1 cellular context compared by ENCODE assay signal in the genomic region with DNA sequence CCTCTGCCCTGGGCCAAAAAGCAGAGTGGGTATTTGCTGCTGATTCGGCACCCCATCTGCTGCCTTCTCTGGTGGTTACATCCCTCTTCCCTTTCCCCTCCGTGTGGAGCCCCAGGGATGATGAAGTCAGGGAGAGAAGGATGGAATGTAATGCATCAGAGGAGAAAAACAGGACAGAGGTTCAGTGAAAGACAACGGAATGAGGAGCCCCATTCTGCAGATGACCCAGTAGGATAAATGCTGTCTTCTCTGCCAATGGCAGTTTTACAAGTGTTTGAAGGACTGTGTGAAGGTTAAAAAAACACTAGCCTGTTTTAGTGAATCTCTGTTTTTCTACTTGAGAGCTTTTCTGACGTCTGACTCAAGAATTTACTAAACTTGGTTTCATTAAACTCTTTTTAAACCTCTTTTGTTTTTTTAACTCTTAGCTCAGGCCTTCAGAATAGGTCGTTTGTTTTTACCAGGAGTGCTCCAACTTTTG.
TF ChIP-seq lines count a peak whose summit lies in the region.

No MANE protein-coding gene starts in this region.

TF ChIP-seq in WTC11, 78 proteins besides CTCF, POLR2A, EP300 and RAD21 (continued from another document):
- TF ChIP-seq, protein P1, sequence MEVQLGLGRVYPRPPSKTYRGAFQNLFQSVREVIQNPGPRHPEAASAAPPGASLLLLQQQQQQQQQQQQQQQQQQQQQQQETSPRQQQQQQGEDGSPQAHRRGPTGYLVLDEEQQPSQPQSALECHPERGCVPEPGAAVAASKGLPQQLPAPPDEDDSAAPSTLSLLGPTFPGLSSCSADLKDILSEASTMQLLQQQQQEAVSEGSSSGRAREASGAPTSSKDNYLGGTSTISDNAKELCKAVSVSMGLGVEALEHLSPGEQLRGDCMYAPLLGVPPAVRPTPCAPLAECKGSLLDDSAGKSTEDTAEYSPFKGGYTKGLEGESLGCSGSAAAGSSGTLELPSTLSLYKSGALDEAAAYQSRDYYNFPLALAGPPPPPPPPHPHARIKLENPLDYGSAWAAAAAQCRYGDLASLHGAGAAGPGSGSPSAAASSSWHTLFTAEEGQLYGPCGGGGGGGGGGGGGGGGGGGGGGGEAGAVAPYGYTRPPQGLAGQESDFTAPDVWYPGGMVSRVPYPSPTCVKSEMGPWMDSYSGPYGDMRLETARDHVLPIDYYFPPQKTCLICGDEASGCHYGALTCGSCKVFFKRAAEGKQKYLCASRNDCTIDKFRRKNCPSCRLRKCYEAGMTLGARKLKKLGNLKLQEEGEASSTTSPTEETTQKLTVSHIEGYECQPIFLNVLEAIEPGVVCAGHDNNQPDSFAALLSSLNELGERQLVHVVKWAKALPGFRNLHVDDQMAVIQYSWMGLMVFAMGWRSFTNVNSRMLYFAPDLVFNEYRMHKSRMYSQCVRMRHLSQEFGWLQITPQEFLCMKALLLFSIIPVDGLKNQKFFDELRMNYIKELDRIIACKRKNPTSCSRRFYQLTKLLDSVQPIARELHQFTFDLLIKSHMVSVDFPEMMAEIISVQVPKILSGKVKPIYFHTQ (CRISPR knock-in tag; IDR thresholded peaks at IDR 0.05): no peak
- TF ChIP-seq FOXJ3 (CRISPR knock-in tag; IDR thresholded peaks at IDR 0.05; ENCODE audit: borderline replicate concordance): no peak
- no peak for TF ChIP-seq HMGA2 (CRISPR knock-in tag; IDR thresholded peaks at IDR 0.05)
- no peak for TF ChIP-seq SP1 (CRISPR knock-in tag; conservative IDR thresholded peaks at IDR 0.05)
- no peak for TF ChIP-seq USF2 (CRISPR knock-in tag; IDR thresholded peaks at IDR 0.05)
- TF ChIP-seq PRDM15 (CRISPR knock-in tag; IDR thresholded peaks at IDR 0.05): no peak
- TF ChIP-seq, protein P2, sequence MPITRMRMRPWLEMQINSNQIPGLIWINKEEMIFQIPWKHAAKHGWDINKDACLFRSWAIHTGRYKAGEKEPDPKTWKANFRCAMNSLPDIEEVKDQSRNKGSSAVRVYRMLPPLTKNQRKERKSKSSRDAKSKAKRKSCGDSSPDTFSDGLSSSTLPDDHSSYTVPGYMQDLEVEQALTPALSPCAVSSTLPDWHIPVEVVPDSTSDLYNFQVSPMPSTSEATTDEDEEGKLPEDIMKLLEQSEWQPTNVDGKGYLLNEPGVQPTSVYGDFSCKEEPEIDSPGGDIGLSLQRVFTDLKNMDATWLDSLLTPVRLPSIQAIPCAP (CRISPR knock-in tag; IDR thresholded peaks at IDR 0.05): no peak
- TF ChIP-seq CREM (CRISPR knock-in tag; IDR thresholded peaks at IDR 0.05): no peak
